8 cellular contexts compared by ENCODE assay signal in genomic region chr11:48109046-48109666, GRCh38.
DNase-seq lines count a peak whose midpoint lies in the region; ATAC-seq and TF ChIP-seq lines count a peak whose summit lies in the region.

No MANE protein-coding gene starts in this region.

- H3K4me3 Mint-ChIP-seq in neural crest cell = peak overlapping the region; percentile 20

- DNase-seq in Right ventricle myocardium superior = no peak
- no peak for DNase-seq in right atrium auricular region (ENCODE audit: low spot score)
- peak; percentile 43 for DNase-seq in NCI-H1105 (lab: John Stamatoyannopoulos, UW)
- peak; percentile 77 for DNase-seq in SW480 (ENCODE audit: low spot score)
- DNase-seq in neural crest cell (ENCODE audit: low read depth, low spot score) = no peak

- H3K27me3 Mint-ChIP-seq in neural crest cell (ENCODE audit: low read depth) = no peaks in the 10 kb centered on the region

- H3K36me3 ChIP-seq in right atrium auricular region = no peaks in the 10 kb centered on the region

- peak in 1 of 2 donors; percentile 38 for TF ChIP-seq CTCF in right atrium auricular region (IDR thresholded peaks at IDR 0.05)
- TF ChIP-seq CTCF in neural crest cell (conservative IDR thresholded peaks at IDR 0.05) = peak; percentile 62

- H3K27me3 ChIP-seq in right atrium auricular region = no peaks in the 10 kb centered on the region

- no peaks in the 10 kb centered on the region for H3K9me3 Mint-ChIP-seq in neural crest cell

- intact Hi-C loops in Right ventricle myocardium superior (cut with DNase I) = no loop called here

- no peaks in the 10 kb centered on the region for H3K9me3 ChIP-seq in right atrium auricular region

- H3K36me3 Mint-ChIP-seq in neural crest cell (ENCODE audit: low read depth) = no peaks in the 10 kb centered on the region

- peaks cover 0 to 18% of the 10 kb centered on the region in 2 donors for H3K4me1 ChIP-seq in right atrium auricular region

- ATAC-seq in Right ventricle myocardium superior (ENCODE audit: poor library complexity) (peak; percentile 73), esophagus mucosa (peak; percentile 46), HG02973 (IDR thresholded peaks at IDR 0.05; ENCODE audit: unreplicated experiment) (no peak), HG03045 (IDR thresholded peaks at IDR 0.05; ENCODE audit: unreplicated experiment) (no peak)

- H3K4me3 ChIP-seq in right atrium auricular region = peak overlapping the region in 1 of 2 donors; percentile 19

- peak overlapping the region in 1 of 2 donors; percentile 9 for H3K27ac ChIP-seq in right atrium auricular region

- H3K27ac Mint-ChIP-seq in neural crest cell (ENCODE audit: unreplicated experiment) = peak overlapping the region; percentile 57

- peaks cover 50% of the 10 kb centered on the region for H3K4me1 Mint-ChIP-seq in neural crest cell

Comparison
In these comparisons a context has a peak if more than half of its experiments do, and no peak if none do; other contexts are left out.
1. ATAC-seq: peak in Right ventricle myocardium superior (single experiment) and esophagus mucosa (single experiment); none in HG02973 (single experiment) and HG03045 (single experiment).
2. DNase-seq: peak in NCI-H1105 (single experiment) and SW480 (single experiment); none in Right ventricle myocardium superior (single experiment), right atrium auricular region (single experiment) and neural crest cell (single experiment).